ENCODE assay signal across 40 cellular contexts in genomic region chr5:118519466-118519865, GRCh38.
"Had no signal": no experiment of that assay in that cellular context is flagged by ENCODE, and none has a peak within 500 bp of the region (broad histone marks: within the 10 kb centered on the region; RNA-seq: fewer than 3 reads in every experiment).

No MANE protein-coding gene starts in this region.

- H3K9me3 ChIP-seq: adrenal gland, ascending aorta, body of pancreas, breast epithelium had no signal

- H3K4me3 ChIP-seq: adrenal gland, ascending aorta, body of pancreas, breast epithelium, cardiac muscle cell had no signal

- H3K27me3 ChIP-seq: adrenal gland, ascending aorta, body of pancreas, brain microvascular endothelial cell, breast epithelium, cardiac muscle cell had no signal

- H3K4me3 Mint-ChIP-seq: activated naive CD4-positive, alpha-beta T cell treated with anti-CD3 and anti-CD28 coated beads for 36 hours; activated naive CD4-positive, alpha-beta T cell treated with anti-CD3 and anti-CD28 coated beads, Interleukin-2, amount 10 ng/mL, durations not matched to agents 7 days and 5 days; activated naive CD4-positive, alpha-beta T cell treated with anti-CD3 and anti-CD28 coated beads, Interleukin-2, amount 50 U/mL, for 24 hours; activated naive CD8-positive, alpha-beta T cell; activated naive CD8-positive, alpha-beta T cell treated with anti-CD3 and anti-CD28 coated beads for 36 hours; activated naive CD8-positive, alpha-beta T cell treated with anti-CD3 and anti-CD28 coated beads, Interleukin-2, amount 10 ng/mL, durations not matched to agents 7 days and 5 days; activated naive CD8-positive, alpha-beta T cell treated with anti-CD3 and anti-CD28 coated beads, Interleukin-2, amount 50 U/mL, for 24 hours; activated T-cell treated with anti-CD3 and anti-CD28 coated beads, Interleukin-2, amount 50 U/mL, for 24 hours; activated T-cell treated with anti-CD3 and anti-CD28 coated beads, Interleukin-2, amount 50 U/mL, for 4 hours; activated T-cell treated with anti-CD3 and anti-CD28 coated beads, Interleukin-2, amount 50 U/mL, for 72 hours; activated T-helper 1 cell treated with anti-CD3 and anti-CD28 coated beads, Interleukin-12 subunit alpha, Interleukin-12 subunit beta, Interleukin-2, Interleukin-4 antibody, amounts not matched to agents 30 ng/mL and 10 ng/mL and 1 ng/mL, durations not matched to agents 14 hours and 24 hours and 36 hours; activated T-helper 17 cell treated with anti-CD3 and anti-CD28 coated beads, Interleukin-2, amount 50 U/mL, for 72 hours; brain; central memory CD8-positive, alpha-beta T cell had no signal

- FAIRE-seq: astrocyte, bronchial epithelial cell had no signal

- H3K4me1 Mint-ChIP-seq: activated naive CD4-positive, alpha-beta T cell treated with anti-CD3 and anti-CD28 coated beads, Interleukin-2, amount 10 ng/mL, durations not matched to agents 7 days and 5 days; activated naive CD4-positive, alpha-beta T cell treated with anti-CD3 and anti-CD28 coated beads, Interleukin-2, amount 50 U/mL, for 24 hours; activated naive CD8-positive, alpha-beta T cell treated with anti-CD3 and anti-CD28 coated beads for 36 hours; activated naive CD8-positive, alpha-beta T cell treated with anti-CD3 and anti-CD28 coated beads, Interleukin-2, amount 10 ng/mL, durations not matched to agents 7 days and 5 days; activated naive CD8-positive, alpha-beta T cell treated with anti-CD3 and anti-CD28 coated beads, Interleukin-2, amount 50 U/mL, for 24 hours; activated T-helper 17 cell treated with anti-CD3 and anti-CD28 coated beads, Interleukin-2, amount 50 U/mL, for 72 hours; brain; central memory CD8-positive, alpha-beta T cell had no signal

- H3K27ac ChIP-seq: adrenal gland, ascending aorta, body of pancreas, brain microvascular endothelial cell, breast epithelium, cardiac muscle cell had no signal

- H3K36me3 Mint-ChIP-seq: activated naive CD4-positive, alpha-beta T cell treated with anti-CD3 and anti-CD28 coated beads, Interleukin-2, amount 10 ng/mL, durations not matched to agents 7 days and 5 days; activated naive CD4-positive, alpha-beta T cell treated with anti-CD3 and anti-CD28 coated beads, Interleukin-2, amount 50 U/mL, for 24 hours; activated naive CD4-positive, alpha-beta T cell treated with anti-CD3 and anti-CD28 coated beads, Interleukin-2, amount 50 U/mL, for 72 hours; activated naive CD8-positive, alpha-beta T cell; activated naive CD8-positive, alpha-beta T cell treated with anti-CD3 and anti-CD28 coated beads for 36 hours; activated naive CD8-positive, alpha-beta T cell treated with anti-CD3 and anti-CD28 coated beads, Interleukin-2, amount 10 ng/mL, durations not matched to agents 7 days and 5 days; brain had no signal

- H3K27me3 Mint-ChIP-seq: activated naive CD4-positive, alpha-beta T cell treated with anti-CD3 and anti-CD28 coated beads, Interleukin-2, amount 10 ng/mL, durations not matched to agents 7 days and 5 days; activated naive CD8-positive, alpha-beta T cell; activated naive CD8-positive, alpha-beta T cell treated with anti-CD3 and anti-CD28 coated beads for 36 hours; activated naive CD8-positive, alpha-beta T cell treated with anti-CD3 and anti-CD28 coated beads, Interleukin-2, amount 10 ng/mL, durations not matched to agents 7 days and 5 days; activated T-cell treated with anti-CD3 and anti-CD28 coated beads, Interleukin-2, amount 50 U/mL, for 24 hours; central memory CD8-positive, alpha-beta T cell had no signal

- ATAC-seq: activated naive CD4-positive, alpha-beta T cell treated with anti-CD3 and anti-CD28 coated beads, Interleukin-2, amount 50 U/mL, for 72 hours; activated naive CD8-positive, alpha-beta T cell treated with anti-CD3 and anti-CD28 coated beads, Interleukin-2, amount 50 U/mL, for 24 hours; activated T-cell treated with anti-CD3 and anti-CD28 coated beads, Interleukin-2, amount 50 U/mL, for 4 hours; activated T-cell treated with anti-CD3 and anti-CD28 coated beads, Interleukin-2, amount 50 U/mL, for 72 hours; activated T-helper 17 cell treated with anti-CD3 and anti-CD28 coated beads, Interleukin-2, amount 50 U/mL, for 72 hours; body of pancreas had no signal

- H3K4me1 ChIP-seq: adrenal gland, body of pancreas, breast epithelium had no signal

- DNase-seq: activated effector memory CD4-positive, alpha-beta T cell treated with anti-CD3 and anti-CD28 coated beads, Interleukin-2, amount 50 U/mL, for 16 hours; activated effector memory CD4-positive, alpha-beta T cell treated with Interleukin-2 at 50 U/mL for 16 hours; activated gamma-delta T cell; activated gamma-delta T cell treated with Interleukin-2 at 50 U/mL for 16 hours; activated naive CD4-positive, alpha-beta T cell; activated naive CD4-positive, alpha-beta T cell treated with anti-CD3 and anti-CD28 coated beads for 36 hours; activated naive CD4-positive, alpha-beta T cell treated with anti-CD3 and anti-CD28 coated beads, Interleukin-2, amount 10 ng/mL, durations not matched to agents 7 days and 5 days; activated naive CD4-positive, alpha-beta T cell treated with anti-CD3 and anti-CD28 coated beads, Interleukin-2, amount 50 U/mL, for 16 hours; activated naive CD4-positive, alpha-beta T cell treated with Interleukin-2 at 50 U/mL for 16 hours; activated naive CD8-positive, alpha-beta T cell treated with anti-CD3 and anti-CD28 coated beads for 36 hours; activated naive CD8-positive, alpha-beta T cell treated with anti-CD3 and anti-CD28 coated beads, Interleukin-2, amount 10 ng/mL, durations not matched to agents 7 days and 5 days; activated naive CD8-positive, alpha-beta T cell treated with anti-CD3 and anti-CD28 coated beads, Interleukin-2, amount 50 U/mL, for 24 hours; activated T-cell treated with anti-CD3 and anti-CD28 coated beads, Interleukin-2, amount 50 U/mL, for 1 hour; activated T-cell treated with anti-CD3 and anti-CD28 coated beads, Interleukin-2, amount 50 U/mL, for 24 hours; activated T-cell treated with anti-CD3 and anti-CD28 coated beads, Interleukin-2, amount 50 U/mL, for 4 hours; activated T-cell treated with anti-CD3 and anti-CD28 coated beads, Interleukin-2, amount 50 U/mL, for 48 hours; activated T-cell treated with anti-CD3 and anti-CD28 coated beads, Interleukin-2, amount 50 U/mL, for 72 hours; adrenal gland; amniotic stem cell; amygdala; anterior cingulate cortex; aorta; body of pancreas; brain microvascular endothelial cell; caudate nucleus; central memory CD4-positive, alpha-beta T cell; cerebellar nuclear complex had no signal

- H3K36me3 ChIP-seq: adrenal gland, ascending aorta, brain microvascular endothelial cell, breast epithelium, cardiac muscle cell had no signal

- H3K27ac Mint-ChIP-seq: activated naive CD4-positive, alpha-beta T cell treated with anti-CD3 and anti-CD28 coated beads for 36 hours; activated naive CD4-positive, alpha-beta T cell treated with anti-CD3 and anti-CD28 coated beads, Interleukin-2, amount 10 ng/mL, durations not matched to agents 7 days and 5 days; activated naive CD4-positive, alpha-beta T cell treated with anti-CD3 and anti-CD28 coated beads, Interleukin-2, amount 50 U/mL, for 24 hours; activated naive CD4-positive, alpha-beta T cell treated with anti-CD3 and anti-CD28 coated beads, Interleukin-2, amount 50 U/mL, for 72 hours; activated naive CD8-positive, alpha-beta T cell; activated naive CD8-positive, alpha-beta T cell treated with anti-CD3 and anti-CD28 coated beads for 36 hours; activated naive CD8-positive, alpha-beta T cell treated with anti-CD3 and anti-CD28 coated beads, Interleukin-2, amount 10 ng/mL, durations not matched to agents 7 days and 5 days; activated naive CD8-positive, alpha-beta T cell treated with anti-CD3 and anti-CD28 coated beads, Interleukin-2, amount 50 U/mL, for 24 hours; activated T-cell treated with anti-CD3 and anti-CD28 coated beads, Interleukin-2, amount 50 U/mL, for 24 hours; activated T-cell treated with anti-CD3 and anti-CD28 coated beads, Interleukin-2, amount 50 U/mL, for 72 hours; activated T-helper 1 cell treated with anti-CD3 and anti-CD28 coated beads, Interleukin-12 subunit alpha, Interleukin-12 subunit beta, Interleukin-2, Interleukin-4 antibody, amounts not matched to agents 30 ng/mL and 10 ng/mL and 1 ng/mL, durations not matched to agents 14 hours and 24 hours and 36 hours; activated T-helper 17 cell treated with anti-CD3 and anti-CD28 coated beads, Interleukin-2, amount 50 U/mL, for 72 hours; activated T-helper 2 cell treated with anti-CD3 and anti-CD28 coated beads, Interferon-gamma antibody, Interleukin-2, Interleukin-4, amounts not matched to agents 10 μg/mL and 5 μg/mL and 100 μg/mL, durations not matched to agents 14 hours and 24 hours and 36 hours; brain had no signal

- H3K9me3 Mint-ChIP-seq: activated naive CD4-positive, alpha-beta T cell treated with anti-CD3 and anti-CD28 coated beads for 36 hours; activated naive CD4-positive, alpha-beta T cell treated with anti-CD3 and anti-CD28 coated beads, Interleukin-2, amount 10 ng/mL, durations not matched to agents 7 days and 5 days; activated naive CD4-positive, alpha-beta T cell treated with anti-CD3 and anti-CD28 coated beads, Interleukin-2, amount 50 U/mL, for 24 hours; activated naive CD4-positive, alpha-beta T cell treated with anti-CD3 and anti-CD28 coated beads, Interleukin-2, amount 50 U/mL, for 72 hours; activated naive CD8-positive, alpha-beta T cell treated with anti-CD3 and anti-CD28 coated beads for 36 hours; activated naive CD8-positive, alpha-beta T cell treated with anti-CD3 and anti-CD28 coated beads, Interleukin-2, amount 10 ng/mL, durations not matched to agents 7 days and 5 days; activated naive CD8-positive, alpha-beta T cell treated with anti-CD3 and anti-CD28 coated beads, Interleukin-2, amount 50 U/mL, for 24 hours; activated T-cell treated with anti-CD3 and anti-CD28 coated beads, Interleukin-2, amount 50 U/mL, for 4 hours; activated T-helper 1 cell treated with anti-CD3 and anti-CD28 coated beads, Interleukin-12 subunit alpha, Interleukin-12 subunit beta, Interleukin-2, Interleukin-4 antibody, amounts not matched to agents 30 ng/mL and 10 ng/mL and 1 ng/mL, durations not matched to agents 14 hours and 24 hours and 36 hours; activated T-helper 17 cell treated with anti-CD3 and anti-CD28 coated beads, Interleukin-2, amount 50 U/mL, for 72 hours; activated T-helper 2 cell treated with anti-CD3 and anti-CD28 coated beads, Interferon-gamma antibody, Interleukin-2, Interleukin-4, amounts not matched to agents 10 μg/mL and 5 μg/mL and 100 μg/mL, durations not matched to agents 14 hours and 24 hours and 36 hours had no signal
